ENCODE assay signal across 1 cellular context in the genomic region with DNA sequence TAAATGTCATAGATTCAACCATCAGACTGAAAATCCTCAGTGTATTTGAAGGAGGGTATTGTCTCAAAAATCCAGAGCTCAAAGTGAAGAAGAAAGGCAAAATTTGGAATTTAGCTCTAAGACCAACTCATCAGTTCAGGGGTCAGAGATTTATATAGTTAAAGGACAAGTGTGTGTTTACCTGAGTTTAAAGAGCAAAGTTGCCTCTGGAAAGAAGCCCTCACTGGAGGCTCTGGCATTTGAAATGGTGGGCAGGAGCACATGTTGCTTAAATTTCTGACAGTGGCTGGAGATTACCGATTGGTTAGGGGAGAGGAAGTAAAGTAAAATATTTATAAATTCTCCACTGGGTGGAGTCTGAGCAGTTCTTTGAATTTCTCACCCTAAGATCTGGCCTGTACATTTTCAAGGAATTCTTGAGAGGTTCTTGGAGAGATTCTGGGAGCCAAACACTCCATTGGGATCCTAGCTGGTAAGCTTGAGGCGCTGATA.
TF ChIP-seq lines count a peak whose summit lies in the region.

KYNU (plus strand) TSS at position 400 of the 492 bp plus-strand sequence. CDS start 7,704 bp downstream, outside the sequence.

TF ChIP-seq in HepG2, 621 proteins besides CTCF, POLR2A, EP300 and RAD21 (continued from another document):
- no peak for TF ChIP-seq CHD2 (IDR thresholded peaks at IDR 0.05; ENCODE audit: low read depth, low read length)
- TF ChIP-seq RNF2 (conservative IDR thresholded peaks at IDR 0.05; ENCODE audit: low read depth), result no peak
- no peak for TF ChIP-seq CHD4 (IDR thresholded peaks at IDR 0.05; ENCODE audit: borderline replicate concordance, low read length)
- TF ChIP-seq HNF4G (IDR thresholded peaks at IDR 0.05; ENCODE audit: borderline replicate concordance, low read depth, low read length), result peak; percentile 84
- TF ChIP-seq HNF4G (CRISPR knock-in tag; IDR thresholded peaks at IDR 0.05; ENCODE audit: borderline replicate concordance, low read depth), result 0 out of 2 replicates have a peak, but pooled peaks have one; percentile 33
- TF ChIP-seq ZFP91 (CRISPR knock-in tag; IDR thresholded peaks at IDR 0.05; ENCODE audit: borderline replicate concordance), result no peak
- TF ChIP-seq ATAD3A (CRISPR knock-in tag; IDR thresholded peaks at IDR 0.05), result no peak
- peak; percentile 93; the same call in 1 of the 2 replicates for TF ChIP-seq ZNF644 (CRISPR knock-in tag; IDR thresholded peaks at IDR 0.05; ENCODE audit: low read depth)
- peak; percentile 92 for TF ChIP-seq HNF4A (CRISPR knock-in tag; IDR thresholded peaks at IDR 0.05)
- no peak for TF ChIP-seq NPAS2 (CRISPR knock-in tag; IDR thresholded peaks at IDR 0.05; ENCODE audit: borderline replicate concordance)
- peak; percentile 74; the same call in 1 of the 2 replicates for TF ChIP-seq AHDC1 (CRISPR knock-in tag; IDR thresholded peaks at IDR 0.05; ENCODE audit: borderline replicate concordance)
- TF ChIP-seq, protein P1, sequence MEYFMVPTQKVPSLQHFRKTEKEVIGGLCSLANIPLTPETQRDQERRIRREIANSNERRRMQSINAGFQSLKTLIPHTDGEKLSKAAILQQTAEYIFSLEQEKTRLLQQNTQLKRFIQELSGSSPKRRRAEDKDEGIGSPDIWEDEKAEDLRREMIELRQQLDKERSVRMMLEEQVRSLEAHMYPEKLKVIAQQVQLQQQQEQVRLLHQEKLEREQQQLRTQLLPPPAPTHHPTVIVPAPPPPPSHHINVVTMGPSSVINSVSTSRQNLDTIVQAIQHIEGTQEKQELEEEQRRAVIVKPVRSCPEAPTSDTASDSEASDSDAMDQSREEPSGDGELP (IDR thresholded peaks at IDR 0.05; ENCODE audit: borderline replicate concordance, low read depth), result no peak
- TF ChIP-seq MED1 (CRISPR knock-in tag; IDR thresholded peaks at IDR 0.05), result peak; percentile 72
- TF ChIP-seq ZNF703 (CRISPR knock-in tag; IDR thresholded peaks at IDR 0.05; ENCODE audit: borderline replicate concordance), result no peak
- no peak for TF ChIP-seq ZNF101 (CRISPR knock-in tag; IDR thresholded peaks at IDR 0.05; ENCODE audit: borderline replicate concordance, low read depth)
- no peak for TF ChIP-seq ZNF354B (CRISPR knock-in tag; IDR thresholded peaks at IDR 0.05)
- TF ChIP-seq KDM1A (CRISPR knock-in tag; IDR thresholded peaks at IDR 0.05), result no peak
- TF ChIP-seq MXD4 (CRISPR knock-in tag; IDR thresholded peaks at IDR 0.05), result peak; percentile 77
- TF ChIP-seq ZBTB25 (CRISPR knock-in tag; IDR thresholded peaks at IDR 0.05), result peak; percentile 57; the same call in 1 of the 2 replicates
- TF ChIP-seq SAFB2 (CRISPR knock-in tag; IDR thresholded peaks at IDR 0.05; ENCODE audit: borderline replicate concordance, low read depth), result no peak
- peak; percentile 38; the same call in 1 of the 2 replicates for TF ChIP-seq SMC3 (IDR thresholded peaks at IDR 0.05; ENCODE audit: low read length)
- TF ChIP-seq ELF1 (CRISPR knock-in tag; IDR thresholded peaks at IDR 0.05), result no peak
- TF ChIP-seq CEBPZ (IDR thresholded peaks at IDR 0.05; ENCODE audit: low read length), result no peak
- TF ChIP-seq, protein P2, sequence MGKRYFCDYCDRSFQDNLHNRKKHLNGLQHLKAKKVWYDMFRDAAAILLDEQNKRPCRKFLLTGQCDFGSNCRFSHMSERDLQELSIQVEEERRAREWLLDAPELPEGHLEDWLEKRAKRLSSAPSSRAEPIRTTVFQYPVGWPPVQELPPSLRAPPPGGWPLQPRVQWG (CRISPR knock-in tag; IDR thresholded peaks at IDR 0.05; ENCODE audit: borderline replicate concordance, low read depth), result no peak
